14 cellular contexts compared by ENCODE assay signal in the genomic region with DNA sequence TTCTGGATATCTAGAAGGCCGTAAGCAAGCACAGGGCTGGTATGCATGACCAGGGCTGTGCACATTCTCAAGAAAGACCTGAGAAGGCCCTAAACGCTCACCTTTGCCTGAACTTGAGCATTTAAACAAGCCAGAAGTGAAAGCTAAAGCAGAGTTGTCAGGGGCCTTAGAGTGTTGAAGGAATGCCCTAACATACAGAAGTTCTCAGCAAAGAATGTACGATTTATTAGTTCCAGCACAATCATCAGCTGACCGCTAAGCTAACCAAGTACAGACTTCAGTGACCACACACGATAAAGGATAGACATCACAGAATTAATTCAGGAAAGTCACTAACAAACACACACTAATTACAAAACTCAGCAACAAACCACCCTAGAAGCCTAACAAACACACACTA. TPM values are rescaled to one million over a fixed set of nuclear protein-coding genes. Genes with fewer than 3 reads are reported as not detected.
A peak's percentile ranks its signal among the peaks of the same experiment; 100 is the strongest.
DNase-seq lines count a peak whose midpoint lies in the region; ATAC-seq and TF ChIP-seq lines count a peak whose summit lies in the region.
"Had no signal": no experiment of that assay in that cellular context is flagged by ENCODE, and none has a peak within 500 bp of the region (broad histone marks: within the 10 kb centered on the region; RNA-seq: fewer than 3 reads in every experiment).

No MANE protein-coding gene starts in this region.

- intact Hi-C loops in testis (cut with DNase I; ENCODE audit: low total_unique reads) = no loop called here
- intact Hi-C loops in thyroid gland (cut with DNase I) = no loop called here

- no peaks in the 10 kb centered on the region for H3K4me1 ChIP-seq in testis
- no peaks in the 10 kb centered on the region for H3K4me1 ChIP-seq in thyroid gland
- H3K4me1 ChIP-seq: stomach had no signal

- H3K27me3 ChIP-seq in testis (no peaks in the 10 kb centered on the region), thyroid gland (no peaks in the 10 kb centered on the region)
- H3K27me3 ChIP-seq: BLaER1 treated with 17β-estradiol and CSF1 and Interleukin-3, amounts not matched to agents 10 nM and 100 nM; stomach had no signal

- no peak for ATAC-seq in GM18858 (IDR thresholded peaks at IDR 0.05; ENCODE audit: unreplicated experiment)

- TF ChIP-seq POLR2A in testis (IDR thresholded peaks at IDR 0.05) (no peak), thyroid gland (IDR thresholded peaks at IDR 0.05) (no peak)

- TF ChIP-seq CTCF in foreskin fibroblast (IDR thresholded peaks at IDR 0.05; ENCODE audit: low read depth, low read length) = no peak
- no peak for TF ChIP-seq CTCF in testis (IDR thresholded peaks at IDR 0.05)
- TF ChIP-seq CTCF in thyroid gland (IDR thresholded peaks at IDR 0.05) = no peak

- peak; percentile 3 for DNase-seq in EL
- peak; percentile 96 for DNase-seq in amniotic epithelial cell (ENCODE audit: low read depth)
- DNase-seq in foreskin fibroblast = peak; percentile 34 to 60
- no peak for DNase-seq in testis
- DNase-seq in G401 (ENCODE audit: low spot score) = no peak
- no peak for DNase-seq in thyroid gland
- DNase-seq: activated CD4-positive, alpha-beta T cell treated with anti-CD3 and anti-CD28 coated beads, Interleukin-2, amount 10 ng/mL, durations not matched to agents 7 days and 5 days; activated T-cell treated with anti-CD3 and anti-CD28 coated beads for 4 hours; DMS 273 treated with DMSO at 0.1 percent for 48 hours; NCI-H2029; NCI-H526; stomach had no signal

- H3K4me3 ChIP-seq in foreskin fibroblast (ENCODE audit: low read depth in 1 of 2, low read length in 2 of 2) = no peak overlapping the region
- H3K4me3 ChIP-seq in testis = no peak overlapping the region
- H3K4me3 ChIP-seq in thyroid gland (replicated peaks in 1 of 3) = no peak overlapping the region
- H3K4me3 ChIP-seq: BLaER1 treated with 17β-estradiol and CSF1 and Interleukin-3, amounts not matched to agents 10 nM and 100 nM; stomach had no signal

- in situ Hi-C loops in G401 (cut with HindIII; ENCODE audit: low sequenced_read_pairs) = no loop called here

- H3K27ac ChIP-seq in testis (peak overlapping the region; percentile 2 to 36), thyroid gland (no peak overlapping the region)
- H3K27ac ChIP-seq: BLaER1 treated with 17β-estradiol and CSF1 and Interleukin-3, amounts not matched to agents 10 nM and 100 nM had no signal

- H3K9me3 ChIP-seq in testis (no peaks in the 10 kb centered on the region), thyroid gland (no peaks in the 10 kb centered on the region)
- H3K9me3 ChIP-seq: BLaER1 treated with 17β-estradiol and CSF1 and Interleukin-3, amounts not matched to agents 10 nM and 100 nM; stomach had no signal

- WGBS in testis, 2 donors = 58 to 60% methylated on average over 5 of the region's 5 CpGs
- WGBS in thyroid gland, 2 donors = 88 to 90% methylated on average over 5 of the region's 5 CpGs

- H3K36me3 ChIP-seq in testis (ENCODE audit: low read depth, missing control alignments) (no peaks in the 10 kb centered on the region), thyroid gland (peaks cover 3 to 4% of the 10 kb centered on the region in 2 donors)

RNA-seq across cellular contexts. Expression of gene HLTF, which starts 8.7 kb away (rescaled TPM):
- 100 to 1,000 TPM; 170 to 200 TPM for total RNA-seq in testis
- 57.3 TPM for polyA plus RNA-seq in testis (ENCODE audit: insufficient read depth, low read depth, low replicate concordance)
- 51.9 and 81.1 TPM in 2 replicates for total RNA-seq in G401 (2014; rRNA removed; shearing (Covaris generic))
- 10 to 100 TPM; 40.9 to 53.1 (median 47.7) TPM for total RNA-seq in thyroid gland

RNA-seq across cellular contexts. Expression of gene HPS3, which starts 51.8 kb away (rescaled TPM):
- total RNA-seq in testis (10 to 100 TPM; 25.8 to 27.8 TPM), thyroid gland (10 to 100 TPM; 23.0 to 27.9 (median 24.4) TPM)
- polyA plus RNA-seq in testis (ENCODE audit: insufficient read depth, low read depth, low replicate concordance) = 14.6 TPM
- total RNA-seq in G401 (2014; rRNA removed; shearing (Covaris generic)) = 110 and 126 TPM in 2 replicates

Comparison
In these comparisons a context has a peak if more than half of its experiments do, and no peak if none do; other contexts are left out.
1. DNase-seq: peak in EL (single experiment), amniotic epithelial cell (single experiment) and foreskin fibroblast (2 of 2); none in testis (single experiment), G401 (single experiment) and thyroid gland (0 of 2).
2. H3K27ac ChIP-seq: peak in testis (2 of 2); none in thyroid gland (0 of 3).